11 cellular contexts compared by ENCODE assay signal in genomic region chr9:81619353-81620008, GRCh38.
A peak's percentile ranks its signal among the peaks of the same experiment; 100 is the strongest.
DNase-seq lines count a peak whose midpoint lies in the region; ATAC-seq and TF ChIP-seq lines count a peak whose summit lies in the region.
"Had no signal": no experiment of that assay in that cellular context is flagged by ENCODE, and none has a peak within 500 bp of the region (broad histone marks: within the 10 kb centered on the region; RNA-seq: fewer than 3 reads in every experiment).

No MANE protein-coding gene starts in this region.

- H3K27me3 Mint-ChIP-seq in activated T-helper 17 cell treated with anti-CD3 and anti-CD28 coated beads, Interleukin-2, amount 50 U/mL, for 72 hours = no peaks in the 10 kb centered on the region

- intact Hi-C loops in sciatic nerve (cut with DNase I) = no loop called here

- H3K27ac Mint-ChIP-seq in activated T-helper 17 cell treated with anti-CD3 and anti-CD28 coated beads, Interleukin-2, amount 50 U/mL, for 72 hours = no peak overlapping the region

- peak; percentile 38 for ATAC-seq in HG02870 (IDR thresholded peaks at IDR 0.05; ENCODE audit: unreplicated experiment)
- peak; percentile 19 for ATAC-seq in activated T-helper 17 cell treated with anti-CD3 and anti-CD28 coated beads, Interleukin-2, amount 50 U/mL, for 72 hours (replicated peaks)
- ATAC-seq in sciatic nerve = no peak
- no peak for ATAC-seq in GM18505 (IDR thresholded peaks at IDR 0.05; ENCODE audit: unreplicated experiment)

- no peaks in the 10 kb centered on the region for H3K4me1 Mint-ChIP-seq in activated T-helper 17 cell treated with anti-CD3 and anti-CD28 coated beads, Interleukin-2, amount 50 U/mL, for 72 hours

- no peak for TF ChIP-seq POLR2A in GM18505 (IDR thresholded peaks at IDR 0.05; ENCODE audit: borderline replicate concordance, extremely low read depth, insufficient read depth, insufficient read length)

- no peak overlapping the region for H3K4me3 Mint-ChIP-seq in activated T-helper 17 cell treated with anti-CD3 and anti-CD28 coated beads, Interleukin-2, amount 50 U/mL, for 72 hours

- no peaks in the 10 kb centered on the region for H3K9me3 Mint-ChIP-seq in activated T-helper 17 cell treated with anti-CD3 and anti-CD28 coated beads, Interleukin-2, amount 50 U/mL, for 72 hours

- in situ Hi-C loops in G401 (cut with HindIII; ENCODE audit: low sequenced_read_pairs) = no loop called here

- DNase-seq in G401 (ENCODE audit: low spot score) = peak; percentile 44
- peak; percentile 83 for DNase-seq in myocyte (ENCODE audit: low read depth)
- no peak for DNase-seq in sciatic nerve (ENCODE audit: low spot score)
- no peak for DNase-seq in NCI-H2171 (lab: John Stamatoyannopoulos, UW)
- DNase-seq in cerebellar nuclear complex (lab: John Stamatoyannopoulos, UW) = no peak
- DNase-seq: heart left ventricle; NCI-H1930; stimulated activated naive CD4-positive, alpha-beta T cell had no signal

- no peaks in the 10 kb centered on the region for H3K36me3 Mint-ChIP-seq in activated T-helper 17 cell treated with anti-CD3 and anti-CD28 coated beads, Interleukin-2, amount 50 U/mL, for 72 hours (ENCODE audit: low read depth)

Comparison
In these comparisons a context has a peak if more than half of its experiments do, and no peak if none do; other contexts are left out.
1. DNase-seq: peak in G401 (single experiment) and myocyte (single experiment); none in sciatic nerve (single experiment), NCI-H2171 (single experiment) and cerebellar nuclear complex (0 of 2).
2. ATAC-seq: peak in HG02870 (single experiment) and activated T-helper 17 cell treated with anti-CD3 and anti-CD28 coated beads, Interleukin-2, amount 50 U/mL, for 72 hours (single experiment); none in sciatic nerve (single experiment) and GM18505 (single experiment).